14 cellular contexts compared by ENCODE assay signal in the genomic region with DNA sequence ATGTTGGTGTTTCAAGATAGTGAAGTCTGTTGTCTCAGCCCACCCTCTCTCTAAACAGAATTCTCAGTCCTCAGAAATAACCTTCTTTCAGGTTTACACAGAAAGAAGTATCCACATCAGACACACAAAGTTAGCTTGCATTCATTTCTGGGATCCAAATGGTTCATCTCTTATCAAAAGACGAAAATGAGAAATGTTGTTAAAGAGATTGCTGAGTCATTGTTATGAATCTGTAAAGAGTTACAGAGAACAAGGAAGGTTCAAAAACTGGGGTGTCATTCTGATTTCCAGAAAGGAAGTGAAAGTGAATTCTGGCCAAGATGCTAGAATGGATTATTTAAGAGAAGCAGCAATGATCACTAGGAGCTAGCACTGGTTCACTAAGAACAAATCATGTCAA.
DNase-seq lines count a peak whose midpoint lies in the region; ATAC-seq, FAIRE-seq and TF ChIP-seq lines count a peak whose summit lies in the region.
"Had no signal": no experiment of that assay in that cellular context is flagged by ENCODE, and none has a peak within 500 bp of the region (broad histone marks: within the 10 kb centered on the region; RNA-seq: fewer than 3 reads in every experiment).

No MANE protein-coding gene starts in this region.

- no peaks in the 10 kb centered on the region for H3K79me2 ChIP-seq in GM12878 (ENCODE audit: control insufficient read depth, insufficient read depth, low read length)

- FAIRE-seq in GM12878 (lab: Jason Lieb, UNC), result no peak

- intact Hi-C loops in natural killer cell (cut with micrococcal nuclease) (no loop called here), GM12878 (cut with micrococcal nuclease; ENCODE audit: unreplicated experiment) (no loop called here)

- peaks cover 22 to 31% of the 10 kb centered on the region in 2 donors for H3K27me3 Mint-ChIP-seq in natural killer cell treated with Interleukin-12 subunit alpha and Interleukin-12 subunit beta and Interleukin-15 and Interleukin-18, amount 100 ng/mL, for 72 hours
- H3K27me3 Mint-ChIP-seq in natural killer cell (ENCODE audit: low read depth in 2 of 2), result peaks cover 11 to 39% of the 10 kb centered on the region in 2 donors

- no peak for ATAC-seq in natural killer cell treated with Interleukin-12 subunit alpha and Interleukin-12 subunit beta and Interleukin-15 and Interleukin-18, amount 100 ng/mL, for 72 hours
- ATAC-seq in natural killer cell (no peak), GM12878 (peak; percentile 66), GM18873 (IDR thresholded peaks at IDR 0.05; ENCODE audit: low FRiP score, unreplicated experiment) (no peak)
- ATAC-seq: effector memory CD8-positive, alpha-beta T cell had no signal

- RAD21 ChIA-PET in GM12878 (lab: Charles Lee; ENCODE audit: unreplicated experiment), result interaction anchor here (1.1 kb wide), 1 partner anchor 11 kb away, joined by 4 read pairs; no protein-coding TSS in a partner anchor

- POLR2A ChIA-PET in GM12878 (lab: Charles Lee), result interaction anchor here (0.9 to 1.1 kb wide), 3 partner anchors 11 to 476 kb away, joined by 3 to 6 read pairs (median 3); no protein-coding TSS in a partner anchor

- peak in 1 of 2 experiments; percentile 48; a peak in 1 of 4 replicates for TF ChIP-seq EP300 in GM12878 (IDR thresholded peaks at IDR 0.05; ENCODE audit: borderline replicate concordance in 1 of 2, control insufficient read depth in 1 of 2, low read depth in 2 of 2, low read length in 2 of 2)

- no peaks in the 10 kb centered on the region for H3K36me3 Mint-ChIP-seq in natural killer cell treated with Interleukin-12 subunit alpha and Interleukin-12 subunit beta and Interleukin-15 and Interleukin-18, amount 100 ng/mL, for 72 hours
- no peaks in the 10 kb centered on the region for H3K36me3 Mint-ChIP-seq in natural killer cell
- H3K36me3 Mint-ChIP-seq: mesothelial cell of epicardium had no signal

- H2AFZ ChIP-seq in GM12878 (ENCODE audit: control insufficient read depth, low read depth, low read length), result peak overlapping the region; percentile 65

- no peak overlapping the region for H3K9ac ChIP-seq in GM12878 (ENCODE audit: control insufficient read depth, insufficient read depth, low read length)

- no peaks in the 10 kb centered on the region for H3K9me3 Mint-ChIP-seq in natural killer cell treated with Interleukin-12 subunit alpha and Interleukin-12 subunit beta and Interleukin-15 and Interleukin-18, amount 100 ng/mL, for 72 hours
- no peaks in the 10 kb centered on the region for H3K9me3 Mint-ChIP-seq in natural killer cell
- H3K9me3 Mint-ChIP-seq: effector memory CD8-positive, alpha-beta T cell; mesothelial cell of epicardium had no signal

- SMC1A ChIA-PET in GM12878 (lab: Charles Lee; ENCODE audit: uncharacterized antibody, unreplicated experiment), result interaction anchor here (0.5 to 1.6 kb wide), 8 partner anchors 12 to 121 kb away, joined by 3 to 13 read pairs (median 3); no protein-coding TSS in a partner anchor

- CTCF ChIA-PET in GM12878 (lab: Yijun Ruan, JAX), result interaction anchor here (1.3 kb wide), 1 partner anchor 88 kb away, joined by 4 read pairs; no protein-coding TSS in a partner anchor

- H3K4me1 Mint-ChIP-seq in natural killer cell treated with Interleukin-12 subunit alpha and Interleukin-12 subunit beta and Interleukin-15 and Interleukin-18, amount 100 ng/mL, for 72 hours (ENCODE audit: low read depth in 2 of 2), result peaks cover 19 to 28% of the 10 kb centered on the region in 2 donors
- peaks cover 11 to 19% of the 10 kb centered on the region in 2 donors for H3K4me1 Mint-ChIP-seq in natural killer cell

- H3K4me3 Mint-ChIP-seq in natural killer cell treated with Interleukin-12 subunit alpha and Interleukin-12 subunit beta and Interleukin-15 and Interleukin-18, amount 100 ng/mL, for 72 hours, result peak overlapping the region; percentile 40
- no peak overlapping the region for H3K4me3 Mint-ChIP-seq in natural killer cell
- H3K4me3 Mint-ChIP-seq: effector memory CD8-positive, alpha-beta T cell; mesothelial cell of epicardium had no signal

- H3K4me2 ChIP-seq in GM12878 (ENCODE audit: control insufficient read depth, insufficient read depth), result peak overlapping the region; percentile 69

- TF ChIP-seq CTCF in natural killer cell (IDR thresholded peaks at IDR 0.05) (no peak), GM12878 (IDR thresholded peaks at IDR 0.05 in 2 of 3, conservative IDR thresholded peaks at IDR 0.05 in 1 of 3; ENCODE audit: control insufficient read depth in 2 of 3, extremely low read depth in 1 of 3, insufficient read depth in 1 of 3, low read depth in 3 of 3, low read length in 3 of 3) (no peak)

- no peak for DNase-seq in natural killer cell treated with Interleukin-12 subunit alpha and Interleukin-12 subunit beta and Interleukin-15 and Interleukin-18, amount 100 ng/mL, for 72 hours (ENCODE audit: low spot score)
- DNase-seq in natural killer cell (no peak), M059J (ENCODE audit: low read depth) (peak; percentile 55), GM12878 (ENCODE audit: low read depth, low spot score) (peak; percentile 55), NCI-H1436 treated with DMSO at 0.1 percent for 48 hours (lab: John Stamatoyannopoulos, UW) (no peak), H4 (ENCODE audit: low spot score) (no peak)
- no peak for DNase-seq in stimulated activated CD4-positive, alpha-beta T cell treated with anti-CD3 and anti-CD28 coated beads, Interleukin-4, amount 100 ng/mL, for 4 hours
- DNase-seq: effector memory CD8-positive, alpha-beta T cell; hippocampal formation; NCI-H2029 treated with DMSO at 0.1 percent for 48 hours; T1000 had no signal

- H3K4me3 ChIP-seq in GM12878, result no peak overlapping the region; the same call in 1 of the 2 replicates
- H3K4me3 ChIP-seq: suprapubic skin had no signal

- no peak for TF ChIP-seq RAD21 in GM12878 (IDR thresholded peaks at IDR 0.05; ENCODE audit: insufficient read depth, low read depth, low read length)

- H3K4me1 ChIP-seq in GM12878 (ENCODE audit: control insufficient read depth, insufficient read depth, low read length), result peaks cover 37% of the 10 kb centered on the region

- no peaks in the 10 kb centered on the region for H4K20me1 ChIP-seq in GM12878 (ENCODE audit: control insufficient read depth, insufficient read depth)

- BruUV-seq in GM12878 (replicated peaks; lab: Mats Ljungman, UMichigan), result no TSS peak

- WGBS in GM12878 (ENCODE audit: insufficient coverage, insufficient replicate concordance, low lambda C conversion rate, missing lambda C conversion rate), result 5% methylated on average over 1 of the region's 1 CpG

- H3K27ac Mint-ChIP-seq in natural killer cell treated with Interleukin-12 subunit alpha and Interleukin-12 subunit beta and Interleukin-15 and Interleukin-18, amount 100 ng/mL, for 72 hours, result peak overlapping the region in 1 of 2 donors; percentile 57
- H3K27ac Mint-ChIP-seq in natural killer cell, result no peak overlapping the region
- H3K27ac Mint-ChIP-seq: effector memory CD8-positive, alpha-beta T cell; mesothelial cell of epicardium had no signal

- in situ Hi-C loops in GM12878 (cut with MboI), result no loop called here

- no peak for TF ChIP-seq POLR2A in GM12878 (IDR thresholded peaks at IDR 0.05; ENCODE audit: low read depth, low read length)

- H3K27ac ChIP-seq in GM12878 (ENCODE audit: control insufficient read depth, insufficient read depth), result peak overlapping the region; percentile 67
- H3K27ac ChIP-seq: suprapubic skin had no signal

- no peaks in the 10 kb centered on the region for H3K36me3 ChIP-seq in GM12878 (ENCODE audit: control insufficient read depth in 2 of 2, insufficient read depth in 2 of 2, low read length in 1 of 2)
- H3K36me3 ChIP-seq: suprapubic skin had no signal

- no peaks in the 10 kb centered on the region for H3K27me3 ChIP-seq in GM12878 (replicated peaks in 1 of 2; ENCODE audit: control insufficient read depth in 2 of 2, insufficient read depth in 2 of 2, low read length in 1 of 2)
- H3K27me3 ChIP-seq: suprapubic skin had no signal

- peaks cover 3% of the 10 kb centered on the region; the same call in 2 of the 3 replicates for H3K9me3 ChIP-seq in GM12878 (replicated peaks; ENCODE audit: control insufficient read depth, insufficient read depth, low read length)
- H3K9me3 ChIP-seq: suprapubic skin had no signal

TF ChIP-seq in GM12878, 131 proteins besides CTCF, POLR2A, EP300 and RAD21 (continues in another document):
- TF ChIP-seq BACH1 (IDR thresholded peaks at IDR 0.05; ENCODE audit: borderline replicate concordance) (peak; percentile 99), DPF2 (IDR thresholded peaks at IDR 0.05) (peak; percentile 59; the same call in 1 of the 2 replicates), RUNX3 (IDR thresholded peaks at IDR 0.05; ENCODE audit: low read length) (0 out of 2 replicates have a peak, but pooled peaks have one; percentile 26), SPI1 (IDR thresholded peaks at IDR 0.05; ENCODE audit: borderline replicate concordance, insufficient read depth, low read depth, low read length) (peak; percentile 93), ATF7 (IDR thresholded peaks at IDR 0.05; ENCODE audit: low read depth) (0 out of 2 replicates have a peak, but pooled peaks have one; percentile 22)
- TF ChIP-seq, protein P1, sequence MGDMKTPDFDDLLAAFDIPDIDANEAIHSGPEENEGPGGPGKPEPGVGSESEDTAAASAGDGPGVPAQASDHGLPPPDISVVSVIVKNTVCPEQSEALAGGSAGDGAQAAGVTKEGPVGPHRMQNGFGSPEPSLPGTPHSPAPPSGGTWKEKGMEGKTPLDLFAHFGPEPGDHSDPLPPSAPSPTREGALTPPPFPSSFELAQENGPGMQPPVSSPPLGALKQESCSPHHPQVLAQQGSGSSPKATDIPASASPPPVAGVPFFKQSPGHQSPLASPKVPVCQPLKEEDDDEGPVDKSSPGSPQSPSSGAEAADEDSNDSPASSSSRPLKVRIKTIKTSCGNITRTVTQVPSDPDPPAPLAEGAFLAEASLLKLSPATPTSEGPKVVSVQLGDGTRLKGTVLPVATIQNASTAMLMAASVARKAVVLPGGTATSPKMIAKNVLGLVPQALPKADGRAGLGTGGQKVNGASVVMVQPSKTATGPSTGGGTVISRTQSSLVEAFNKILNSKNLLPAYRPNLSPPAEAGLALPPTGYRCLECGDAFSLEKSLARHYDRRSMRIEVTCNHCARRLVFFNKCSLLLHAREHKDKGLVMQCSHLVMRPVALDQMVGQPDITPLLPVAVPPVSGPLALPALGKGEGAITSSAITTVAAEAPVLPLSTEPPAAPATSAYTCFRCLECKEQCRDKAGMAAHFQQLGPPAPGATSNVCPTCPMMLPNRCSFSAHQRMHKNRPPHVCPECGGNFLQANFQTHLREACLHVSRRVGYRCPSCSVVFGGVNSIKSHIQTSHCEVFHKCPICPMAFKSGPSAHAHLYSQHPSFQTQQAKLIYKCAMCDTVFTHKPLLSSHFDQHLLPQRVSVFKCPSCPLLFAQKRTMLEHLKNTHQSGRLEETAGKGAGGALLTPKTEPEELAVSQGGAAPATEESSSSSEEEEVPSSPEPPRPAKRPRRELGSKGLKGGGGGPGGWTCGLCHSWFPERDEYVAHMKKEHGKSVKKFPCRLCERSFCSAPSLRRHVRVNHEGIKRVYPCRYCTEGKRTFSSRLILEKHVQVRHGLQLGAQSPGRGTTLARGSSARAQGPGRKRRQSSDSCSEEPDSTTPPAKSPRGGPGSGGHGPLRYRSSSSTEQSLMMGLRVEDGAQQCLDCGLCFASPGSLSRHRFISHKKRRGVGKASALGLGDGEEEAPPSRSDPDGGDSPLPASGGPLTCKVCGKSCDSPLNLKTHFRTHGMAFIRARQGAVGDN (IDR thresholded peaks at IDR 0.05), result 0 out of 2 replicates have a peak, but pooled peaks have one; percentile 25

Comparison
In these comparisons a context has a peak if more than half of its experiments do, and no peak if none do; other contexts are left out.
1. DNase-seq: peak in M059J (single experiment) and GM12878 (single experiment); none in natural killer cell treated with Interleukin-12 subunit alpha and Interleukin-12 subunit beta and Interleukin-15 and Interleukin-18, amount 100 ng/mL, for 72 hours (single experiment), natural killer cell (single experiment), NCI-H1436 treated with DMSO at 0.1 percent for 48 hours (single experiment), stimulated activated CD4-positive, alpha-beta T cell treated with anti-CD3 and anti-CD28 coated beads, Interleukin-4, amount 100 ng/mL, for 4 hours (0 of 2) and H4 (single experiment).